In genomic region chr7:135167360-135167759, GRCh38 we compare ENCODE assay signal across 14 cellular contexts. TPM values are rescaled to one million over a fixed set of nuclear protein-coding genes. Genes with fewer than 3 reads are reported as not detected.
DNase-seq lines count a peak whose midpoint lies in the region; ATAC-seq and TF ChIP-seq lines count a peak whose summit lies in the region.
"Had no signal": no experiment of that assay in that cellular context is flagged by ENCODE, and none has a peak within 500 bp of the region (broad histone marks: within the 10 kb centered on the region; RNA-seq: fewer than 3 reads in every experiment).

No MANE protein-coding gene starts in this region.

- peaks cover 43% of the 10 kb centered on the region for H3K4me1 ChIP-seq in vagina

- peaks cover 3% of the 10 kb centered on the region for H3K9me3 Mint-ChIP-seq in stimulated activated naive CD8-positive, alpha-beta T cell treated with anti-CD3 and anti-CD28 coated beads, Interleukin-15, Interleukin-2, amounts not matched to agents 100 ng/mL and 50 ng/mL, for 24 hours
- peaks cover 3% of the 10 kb centered on the region for H3K9me3 Mint-ChIP-seq in activated naive CD8-positive, alpha-beta T cell treated with anti-CD3 and anti-CD28 coated beads, Interleukin-2, amount 10 ng/mL, durations not matched to agents 7 days and 5 days
- peaks cover 0 to 7% (median under 1%) of the 10 kb centered on the region in 9 donors for H3K9me3 Mint-ChIP-seq in naive thymus-derived CD8-positive, alpha-beta T cell

- H3K36me3 Mint-ChIP-seq in stimulated activated naive CD8-positive, alpha-beta T cell treated with anti-CD3 and anti-CD28 coated beads, Interleukin-15, Interleukin-2, amounts not matched to agents 100 ng/mL and 50 ng/mL, for 24 hours (ENCODE audit: low read depth) = peaks cover 71% of the 10 kb centered on the region
- peaks cover 36% of the 10 kb centered on the region for H3K36me3 Mint-ChIP-seq in activated naive CD8-positive, alpha-beta T cell treated with anti-CD3 and anti-CD28 coated beads, Interleukin-2, amount 10 ng/mL, durations not matched to agents 7 days and 5 days
- H3K36me3 Mint-ChIP-seq in naive thymus-derived CD8-positive, alpha-beta T cell = peaks cover 0 to 30% (median 25%) of the 10 kb centered on the region in 3 donors

- no peaks in the 10 kb centered on the region for H3K27me3 ChIP-seq in vagina
- H3K27me3 ChIP-seq: BLaER1, MG63 had no signal

- TF ChIP-seq CTCF in vagina (IDR thresholded peaks at IDR 0.05) = no peak

- H3K36me3 ChIP-seq in vagina = peaks cover 0 to 10% of the 10 kb centered on the region in 2 donors

- H3K4me3 ChIP-seq in vagina = no peak overlapping the region
- H3K4me3 ChIP-seq: BLaER1, MG63 had no signal

- H3K27ac Mint-ChIP-seq in stimulated activated naive CD8-positive, alpha-beta T cell treated with anti-CD3 and anti-CD28 coated beads, Interleukin-15, Interleukin-2, amounts not matched to agents 100 ng/mL and 50 ng/mL, for 24 hours = peak overlapping the region; percentile 88
- peak overlapping the region; percentile 39 for H3K27ac Mint-ChIP-seq in activated naive CD8-positive, alpha-beta T cell treated with anti-CD3 and anti-CD28 coated beads, Interleukin-2, amount 10 ng/mL, durations not matched to agents 7 days and 5 days
- H3K27ac Mint-ChIP-seq in naive thymus-derived CD8-positive, alpha-beta T cell = peak overlapping the region; percentile 93 to 98 (median 96)
- H3K27ac Mint-ChIP-seq: WTC11 had no signal

- peak overlapping the region; percentile 98 for H3K27ac ChIP-seq in vagina
- H3K27ac ChIP-seq: BLaER1, epithelial cell of prostate had no signal

- peaks cover 66% of the 10 kb centered on the region for H3K4me1 Mint-ChIP-seq in stimulated activated naive CD8-positive, alpha-beta T cell treated with anti-CD3 and anti-CD28 coated beads, Interleukin-15, Interleukin-2, amounts not matched to agents 100 ng/mL and 50 ng/mL, for 24 hours (ENCODE audit: low read depth)
- peaks cover 32% of the 10 kb centered on the region for H3K4me1 Mint-ChIP-seq in activated naive CD8-positive, alpha-beta T cell treated with anti-CD3 and anti-CD28 coated beads, Interleukin-2, amount 10 ng/mL, durations not matched to agents 7 days and 5 days
- peaks cover 31 to 78% (median 71%) of the 10 kb centered on the region in 4 donors for H3K4me1 Mint-ChIP-seq in naive thymus-derived CD8-positive, alpha-beta T cell

- POLR2A ChIA-PET in activated naive CD8-positive, alpha-beta T cell treated with anti-CD3 and anti-CD28 coated beads, Interleukin-2, amount 10 ng/mL, durations not matched to agents 7 days and 5 days (lab: Charles Lee) = interaction anchor here (1.3 to 1.9 kb wide), 2 partner anchors 19 to 180 kb away, joined by 5 to 7 read pairs; partner anchors contain the start of gene TMEM140
- POLR2A ChIA-PET in naive thymus-derived CD8-positive, alpha-beta T cell (lab: Charles Lee) = interaction anchor here (2.4 to 6.1 kb wide), 4 partner anchors 10 to 180 kb away, joined by 8 to 77 read pairs (median 17); partner anchors contain the start of genes AGBL3 and TMEM140

- no peak for TF ChIP-seq POLR2A in vagina (IDR thresholded peaks at IDR 0.05)

- no peaks in the 10 kb centered on the region for H3K27me3 Mint-ChIP-seq in stimulated activated naive CD8-positive, alpha-beta T cell treated with anti-CD3 and anti-CD28 coated beads, Interleukin-15, Interleukin-2, amounts not matched to agents 100 ng/mL and 50 ng/mL, for 24 hours
- H3K27me3 Mint-ChIP-seq in activated naive CD8-positive, alpha-beta T cell treated with anti-CD3 and anti-CD28 coated beads, Interleukin-2, amount 10 ng/mL, durations not matched to agents 7 days and 5 days = no peaks in the 10 kb centered on the region
- H3K27me3 Mint-ChIP-seq in naive thymus-derived CD8-positive, alpha-beta T cell = no peaks in the 10 kb centered on the region

- DNase-seq in stimulated activated naive CD8-positive, alpha-beta T cell treated with anti-CD3 and anti-CD28 coated beads, Interleukin-15, Interleukin-2, amounts not matched to agents 100 U/mL and 50 U/mL, for 24 hours = no peak
- DNase-seq in activated naive CD8-positive, alpha-beta T cell treated with anti-CD3 and anti-CD28 coated beads, Interleukin-2, amount 10 ng/mL, durations not matched to agents 7 days and 5 days = no peak
- no peak for DNase-seq in naive thymus-derived CD8-positive, alpha-beta T cell
- DNase-seq in vagina (ENCODE audit: extremely low spot score in 2 of 2) (no peak), DMS53 treated with DMSO at 0.1 percent for 48 hours (lab: John Stamatoyannopoulos, UW; ENCODE audit: unreplicated experiment) (no peak), epidermal melanocyte (ENCODE audit: insufficient read length, low spot score) (no peak)
- DNase-seq: MG63; NCI-H446; stimulated activated CD4-positive, alpha-beta T cell treated with anti-CD3 and anti-CD28 coated beads, Interleukin-1b, Interleukin-23, amount 100 ng/mL, for 48 hours had no signal

- intact Hi-C loops in vagina (cut with DNase I) = loop anchor here (10.0 kb wide), 1 partner anchor 483 kb away; no protein-coding TSS in a partner anchor

- H3K4me3 Mint-ChIP-seq in stimulated activated naive CD8-positive, alpha-beta T cell treated with anti-CD3 and anti-CD28 coated beads, Interleukin-15, Interleukin-2, amounts not matched to agents 100 ng/mL and 50 ng/mL, for 24 hours = peak overlapping the region; percentile 56
- H3K4me3 Mint-ChIP-seq in activated naive CD8-positive, alpha-beta T cell treated with anti-CD3 and anti-CD28 coated beads, Interleukin-2, amount 10 ng/mL, durations not matched to agents 7 days and 5 days = peak overlapping the region; percentile 92
- H3K4me3 Mint-ChIP-seq in naive thymus-derived CD8-positive, alpha-beta T cell = peak overlapping the region; percentile 42 to 94 (median 56)
- H3K4me3 Mint-ChIP-seq: WTC11 had no signal

- no peaks in the 10 kb centered on the region for H3K9me3 ChIP-seq in vagina
- H3K9me3 ChIP-seq: MG63 had no signal

- no peak for ATAC-seq in stimulated activated naive CD8-positive, alpha-beta T cell treated with anti-CD3 and anti-CD28 coated beads, Interleukin-15, Interleukin-2, amounts not matched to agents 100 U/mL and 50 U/mL, for 24 hours
- ATAC-seq in activated naive CD8-positive, alpha-beta T cell treated with anti-CD3 and anti-CD28 coated beads, Interleukin-2, amount 10 ng/mL, durations not matched to agents 7 days and 5 days (ENCODE audit: low read depth) = no peak
- ATAC-seq in naive thymus-derived CD8-positive, alpha-beta T cell = no peak
- no peak for ATAC-seq in activated CD4-positive, CD25-positive, alpha-beta regulatory T cell treated with anti-CD3 and anti-CD28 coated beads, Interleukin-2, amount 50 U/mL, for 24 hours
- ATAC-seq: WTC11 had no signal

RNA-seq across cellular contexts. Expression of gene CYREN, which starts 3.1 kb away (rescaled TPM):
- 10 to 100 TPM; 39.6 to 40.8 TPM for total RNA-seq in activated naive CD8-positive, alpha-beta T cell treated with anti-CD3 and anti-CD28 coated beads, Interleukin-2, amount 10 ng/mL, durations not matched to agents 7 days and 5 days
- 10 to 100 TPM; 51.1 to 54.8 TPM for total RNA-seq in naive thymus-derived CD8-positive, alpha-beta T cell
- 10 to 100 TPM; 55.5 to 70.1 (median 59.5) TPM for polyA plus RNA-seq in naive thymus-derived CD8-positive, alpha-beta T cell
- total RNA-seq in vagina = 33.4 TPM

RNA-seq across cellular contexts. Expression of gene TMEM140, which starts 19.5 kb away (rescaled TPM):
- total RNA-seq in activated naive CD8-positive, alpha-beta T cell treated with anti-CD3 and anti-CD28 coated beads, Interleukin-2, amount 10 ng/mL, durations not matched to agents 7 days and 5 days = 10 to 100 TPM; 29.8 to 31.0 TPM
- total RNA-seq in naive thymus-derived CD8-positive, alpha-beta T cell = 10 to 100 TPM; 27.1 to 29.0 TPM
- 10 to 100 TPM; 13.9 to 36.9 (median 20.2) TPM for polyA plus RNA-seq in naive thymus-derived CD8-positive, alpha-beta T cell
- total RNA-seq in vagina = 20.4 TPM
- total RNA-seq: WTC11 had no signal

RNA-seq across cellular contexts. Expression of gene WDR91, which starts 44.0 kb away (rescaled TPM):
- 10 to 100 TPM; 18.7 to 19.1 TPM for total RNA-seq in activated naive CD8-positive, alpha-beta T cell treated with anti-CD3 and anti-CD28 coated beads, Interleukin-2, amount 10 ng/mL, durations not matched to agents 7 days and 5 days
- 10 to 100 TPM; 38.9 to 39.0 TPM for total RNA-seq in naive thymus-derived CD8-positive, alpha-beta T cell
- 1 to 10 TPM; 3.3 to 7.2 (median 5.9) TPM for polyA plus RNA-seq in naive thymus-derived CD8-positive, alpha-beta T cell
- total RNA-seq in vagina = 31.2 TPM

Comparison
In these comparisons a context has a peak if more than half of its experiments do, and no peak if none do; other contexts are left out.
1. H3K27ac Mint-ChIP-seq: peak in every context shown above with its lines; median percentile 96 in naive thymus-derived CD8-positive, alpha-beta T cell; 88 in stimulated activated naive CD8-positive, alpha-beta T cell treated with anti-CD3 and anti-CD28 coated beads, Interleukin-15, Interleukin-2, amounts not matched to agents 100 ng/mL and 50 ng/mL, for 24 hours; 39 in activated naive CD8-positive, alpha-beta T cell treated with anti-CD3 and anti-CD28 coated beads, Interleukin-2, amount 10 ng/mL, durations not matched to agents 7 days and 5 days.